Comparison of ENCODE assay signal across 1 cellular context in genomic region chr19:38385804-38386257, GRCh38.
TF ChIP-seq lines count a peak whose summit lies in the region.

No MANE protein-coding gene starts in this region.

TF ChIP-seq in WTC11, 78 proteins besides CTCF, POLR2A, EP300 and RAD21 (continued from another document):
- TF ChIP-seq, protein P1, sequence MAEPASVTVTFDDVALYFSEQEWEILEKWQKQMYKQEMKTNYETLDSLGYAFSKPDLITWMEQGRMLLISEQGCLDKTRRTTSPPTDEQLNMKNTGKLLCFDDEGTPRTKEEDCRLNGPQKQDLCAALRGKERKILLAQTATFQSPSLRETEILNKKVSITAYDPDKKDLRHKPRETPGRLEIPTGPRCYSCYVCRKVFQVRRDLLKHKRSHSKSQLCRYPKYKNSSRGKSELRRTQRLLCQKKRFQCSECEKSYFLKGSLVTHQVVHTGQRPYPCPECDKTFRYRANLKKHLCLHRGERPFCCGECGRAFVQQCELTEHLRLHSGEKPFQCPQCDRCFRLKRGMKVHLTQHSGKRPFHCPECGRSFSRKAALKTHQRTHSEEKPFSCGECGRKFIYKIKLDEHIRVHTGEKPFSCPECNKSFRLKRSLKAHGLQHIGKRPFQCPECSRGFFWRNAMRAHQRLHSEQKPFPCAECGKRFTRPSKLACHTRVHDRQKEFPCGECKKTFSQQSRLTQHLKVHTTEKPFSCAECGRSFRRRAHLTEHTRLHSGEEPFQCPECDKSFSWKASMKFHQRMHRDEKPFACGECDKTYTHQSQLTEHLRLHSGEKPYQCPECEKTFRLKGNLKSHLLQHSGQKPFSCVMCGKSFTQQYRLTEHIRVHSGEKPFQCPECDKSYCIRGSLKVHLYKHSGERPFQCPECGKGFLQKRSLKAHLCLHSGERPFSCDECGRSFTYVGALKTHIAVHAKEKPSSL (CRISPR knock-in tag; conservative IDR thresholded peaks at IDR 0.05) = no peak
- TF ChIP-seq TEAD1 (CRISPR knock-in tag; IDR thresholded peaks at IDR 0.05) = no peak
- TF ChIP-seq OVOL2 (CRISPR knock-in tag; IDR thresholded peaks at IDR 0.05; ENCODE audit: borderline replicate concordance) = no peak
- no peak for TF ChIP-seq JUN (CRISPR knock-in tag; IDR thresholded peaks at IDR 0.05)
- no peak for TF ChIP-seq NFATC4 (CRISPR knock-in tag; IDR thresholded peaks at IDR 0.05)
- TF ChIP-seq CREM (CRISPR knock-in tag; IDR thresholded peaks at IDR 0.05) = no peak
